In the genomic region with DNA sequence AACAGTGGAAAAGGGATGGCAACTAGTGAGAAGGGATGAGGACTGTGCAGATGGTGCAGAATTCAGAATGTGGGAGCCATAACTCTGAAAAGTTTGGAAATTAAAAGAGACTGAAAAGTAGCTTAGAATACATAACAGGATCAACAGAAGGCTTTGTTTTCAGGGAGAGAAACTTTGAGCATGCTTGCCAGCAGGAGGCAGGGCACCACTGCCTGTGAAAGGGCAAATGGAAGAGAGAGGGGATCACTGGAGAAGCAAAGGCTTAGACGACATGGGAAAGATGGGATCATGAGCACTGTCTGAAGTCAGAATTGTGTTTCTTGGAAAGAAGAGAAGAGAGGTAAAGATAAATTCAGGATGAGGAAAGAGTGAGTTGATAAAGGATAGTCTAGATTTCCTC, we compare ENCODE assay signal across 10 cellular contexts.
DNase-seq lines count a peak whose midpoint lies in the region; ATAC-seq and TF ChIP-seq lines count a peak whose summit lies in the region.
"Had no signal": no experiment of that assay in that cellular context is flagged by ENCODE, and none has a peak within 500 bp of the region (broad histone marks: within the 10 kb centered on the region; RNA-seq: fewer than 3 reads in every experiment).

No MANE protein-coding gene starts in this region.

- H3K27ac ChIP-seq in brain microvascular endothelial cell = no peak overlapping the region
- H3K27ac ChIP-seq in lower lobe of right lung = no peak overlapping the region
- no peak overlapping the region for H3K27ac ChIP-seq in suprapubic skin
- H3K27ac ChIP-seq: parathyroid adenoma had no signal

- H3K9me3 ChIP-seq in lower lobe of right lung (no peaks in the 10 kb centered on the region), suprapubic skin (no peaks in the 10 kb centered on the region)

- intact Hi-C loops in lower lobe of right lung (cut with DNase I) = no loop called here

- H3K4me1 ChIP-seq in lower lobe of right lung (peaks cover 6% of the 10 kb centered on the region), suprapubic skin (no peaks in the 10 kb centered on the region)
- H3K4me1 ChIP-seq: parathyroid adenoma had no signal

- TF ChIP-seq CTCF in HFF-Myc (IDR thresholded peaks at IDR 0.05; ENCODE audit: low read depth, low read length, missing control alignments) = peak; percentile 49
- peak; percentile 88 for TF ChIP-seq CTCF in brain microvascular endothelial cell (IDR thresholded peaks at IDR 0.05; ENCODE audit: low read depth, low read length, missing control alignments)
- peak; percentile 52 for TF ChIP-seq CTCF in lower lobe of right lung (IDR thresholded peaks at IDR 0.05)
- TF ChIP-seq CTCF in suprapubic skin (IDR thresholded peaks at IDR 0.05) = peak in 1 of 2 donors; percentile 13

- 43% methylated on average over 1 of the region's 1 CpG for WGBS in suprapubic skin

- no peak overlapping the region for H3K4me3 ChIP-seq in HFF-Myc (replicated peaks; ENCODE audit: low read depth, low read length)
- H3K4me3 ChIP-seq in brain microvascular endothelial cell (ENCODE audit: low read depth, low read length) = no peak overlapping the region
- no peak overlapping the region for H3K4me3 ChIP-seq in lower lobe of right lung
- H3K4me3 ChIP-seq in suprapubic skin = no peak overlapping the region

- no peaks in the 10 kb centered on the region for H3K36me3 ChIP-seq in brain microvascular endothelial cell (replicated peaks)
- no peaks in the 10 kb centered on the region for H3K36me3 ChIP-seq in lower lobe of right lung
- H3K36me3 ChIP-seq in suprapubic skin = no peaks in the 10 kb centered on the region

- TF ChIP-seq EP300 in suprapubic skin (IDR thresholded peaks at IDR 0.05) = no peak

- DNase-seq in AG08396 (ENCODE audit: low spot score) = peak; percentile 34
- no peak for DNase-seq in HFF-Myc (ENCODE audit: extremely low read depth, low read depth)
- DNase-seq in brain microvascular endothelial cell = peak; percentile 66
- peak; percentile 46 for DNase-seq in lower lobe of right lung
- no peak for DNase-seq in suprapubic skin (ENCODE audit: low spot score in 2 of 2)
- no peak for DNase-seq in DMS79 (lab: John Stamatoyannopoulos, UW)
- DNase-seq: T-helper 17 cell had no signal

- H3K27me3 ChIP-seq in brain microvascular endothelial cell (replicated peaks) (no peaks in the 10 kb centered on the region), lower lobe of right lung (ENCODE audit: low read depth) (no peaks in the 10 kb centered on the region), suprapubic skin (no peaks in the 10 kb centered on the region)

- no peak for TF ChIP-seq POLR2A in suprapubic skin (IDR thresholded peaks at IDR 0.05)

- in situ Hi-C loops in brain microvascular endothelial cell (cut with HindIII; ENCODE audit: low pct_ligation_motif_present, low sequenced_read_pairs) = loop anchor here (10.0 kb wide), 1 partner anchor 301 kb away; no protein-coding TSS in a partner anchor

- ATAC-seq in lower lobe of right lung = peak; percentile 58 to 76
- no peak for ATAC-seq in GM21619 (IDR thresholded peaks at IDR 0.05; ENCODE audit: unreplicated experiment)
- ATAC-seq in HG02588 (IDR thresholded peaks at IDR 0.05; ENCODE audit: unreplicated experiment) = no peak
- ATAC-seq: T-helper 17 cell had no signal

Comparison
In these comparisons a context has a peak if more than half of its experiments do, and no peak if none do; other contexts are left out.
1. DNase-seq: peak in AG08396 (single experiment), brain microvascular endothelial cell (single experiment) and lower lobe of right lung (single experiment); none in HFF-Myc (single experiment), suprapubic skin (0 of 2) and DMS79 (single experiment).
2. ATAC-seq: peak in lower lobe of right lung (2 of 2); none in GM21619 (single experiment) and HG02588 (single experiment).